ENCODE assay signal across 8 cellular contexts in the genomic region with DNA sequence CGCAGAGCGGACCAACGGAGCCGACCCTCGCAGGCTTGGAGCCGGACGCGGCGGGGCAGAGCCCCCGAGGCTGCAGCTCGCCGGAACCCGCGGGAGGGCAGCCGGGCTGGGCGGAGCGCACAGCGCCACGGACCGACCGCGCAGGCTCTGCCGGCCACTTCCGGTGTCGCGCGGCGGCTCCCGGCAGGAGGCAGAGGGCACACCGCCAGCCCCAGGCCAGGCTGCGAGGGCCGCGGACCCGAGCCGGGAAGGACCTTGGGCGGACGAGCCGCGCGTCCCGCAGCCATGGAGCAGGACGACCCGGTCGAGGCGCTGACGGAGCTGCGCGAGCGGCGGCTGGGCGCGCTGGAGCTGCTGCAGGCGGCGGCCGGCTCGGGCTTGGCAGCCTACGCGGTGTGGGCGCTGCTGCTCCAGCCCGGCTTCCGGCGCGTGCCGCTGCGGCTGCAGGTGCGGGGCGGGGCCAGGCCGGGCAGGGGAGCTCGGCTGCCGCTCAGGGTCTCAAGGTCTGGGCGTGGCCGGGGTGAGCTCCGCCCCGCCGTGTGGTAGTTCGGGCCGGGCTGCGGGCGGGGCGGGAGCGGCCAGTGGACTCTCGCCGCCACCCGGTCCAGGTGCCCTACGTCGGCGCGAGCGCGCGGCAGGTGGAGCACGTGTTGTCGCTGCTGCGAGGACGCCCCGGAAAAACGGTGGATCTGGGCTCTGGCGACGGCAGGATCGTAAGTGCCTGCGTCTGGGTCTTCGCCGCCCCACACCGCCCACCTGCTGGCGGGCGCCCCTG. TPM values are rescaled to one million over a fixed set of nuclear protein-coding genes. Genes with fewer than 3 reads are reported as not detected.
DNase-seq lines count a peak whose midpoint lies in the region; ATAC-seq and TF ChIP-seq lines count a peak whose summit lies in the region.

A gene with protein sequence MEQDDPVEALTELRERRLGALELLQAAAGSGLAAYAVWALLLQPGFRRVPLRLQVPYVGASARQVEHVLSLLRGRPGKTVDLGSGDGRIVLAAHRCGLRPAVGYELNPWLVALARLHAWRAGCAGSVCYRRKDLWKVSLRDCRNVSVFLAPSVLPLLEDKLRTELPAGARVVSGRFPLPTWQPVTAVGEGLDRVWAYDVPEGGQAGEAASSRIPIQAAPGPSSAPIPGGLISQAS (plus strand): TSS at position 157 of the 775 bp plus-strand sequence. CDS start 129 bp downstream, at position 286.

- H3K27ac ChIP-seq in coronary artery = peak within 1 kb of the TSS; percentile 68 to 93

- ATAC-seq in GM18870 (IDR thresholded peaks at IDR 0.05; ENCODE audit: unreplicated experiment) = peak; percentile 49
- peak; percentile 54 for ATAC-seq in HG03103 (IDR thresholded peaks at IDR 0.05; ENCODE audit: low read depth, unreplicated experiment)
- ATAC-seq in left colon = peak; percentile 71

- intact Hi-C loops in left colon (cut with DNase I, micrococcal nuclease) = no loop called here

- H3K4me3 ChIP-seq in AG10803 (ENCODE audit: low read length) (peak within 1 kb of the TSS; percentile 70), coronary artery (peak within 1 kb of the TSS; percentile 95)

- DNase-seq in AG10803 (ENCODE audit: low read depth) (peak; percentile 67), NCI-H345 treated with DMSO at 0.1 percent for 48 hours (lab: John Stamatoyannopoulos, UW; ENCODE audit: unreplicated experiment) (peak; percentile 67), coronary artery (ENCODE audit: low spot score) (no peak), left colon (peak; percentile 87 to 90)
- DNase-seq in activated CD4-positive, alpha-beta T cell treated with anti-CD3 and anti-CD28 coated beads for 4 hours = peak; percentile 44 to 65
- peak; percentile 75 to 88 for DNase-seq in stimulated activated CD4-positive, alpha-beta T cell treated with anti-CD3 and anti-CD28 coated beads, Interleukin-2, amount 100 ng/mL, for 24 hours

- TF ChIP-seq CTCF in AG10803 (conservative IDR thresholded peaks at IDR 0.05; ENCODE audit: low read length) = no peak
- TF ChIP-seq CTCF in coronary artery (IDR thresholded peaks at IDR 0.05) = no peak

RNA-seq across cellular contexts. Expression of the gene that starts here (rescaled TPM):
- total RNA-seq in left colon = 10 to 100 TPM; 47.2 to 48.6 TPM
